ENCODE assay signal across 19 cellular contexts in genomic region chr17:61465550-61466237, GRCh38. TPM values are rescaled to one million over a fixed set of nuclear protein-coding genes. Genes with fewer than 3 reads are reported as not detected.
DNase-seq lines count a peak whose midpoint lies in the region; ATAC-seq, FAIRE-seq and TF ChIP-seq lines count a peak whose summit lies in the region.
"Had no signal": no experiment of that assay in that cellular context is flagged by ENCODE, and none has a peak within 500 bp of the region (broad histone marks: within the 10 kb centered on the region; RNA-seq: fewer than 3 reads in every experiment).

No MANE protein-coding gene starts in this region.

- H3K9me1 ChIP-seq in IMR-90 (ENCODE audit: insufficient read depth, low read length): peaks cover 15% of the 10 kb centered on the region; the same call in 1 of the 2 replicates

- 86% methylated on average over 7 of the region's 17 CpGs; no CpG with 5 or more reads in 1 of the 2 experiments for WGBS in IMR-90 (ENCODE audit: extremely low coverage in 2 of 2, insufficient read length in 1 of 2), 2 experiments
- WGBS in HepG2 (ENCODE audit: low lambda C conversion rate): 80% methylated on average over 17 of the region's 17 CpGs
- WGBS in spleen, 5 donors: 78 to 85% (median 84%) methylated on average over 15 to 17 of the region's 17 CpGs

- no TSS peak for BruUV-seq in IMR-90 (replicated peaks; lab: Mats Ljungman, UMichigan)
- no TSS peak for BruUV-seq in HepG2 (replicated peaks; lab: Mats Ljungman, UMichigan)

- CTCF ChIA-PET in IMR-90 (lab: Yijun Ruan, JAX): no interaction called here
- CTCF ChIA-PET in HepG2 (lab: Yijun Ruan, JAX; ENCODE audit: low intra/inter-chr PET ratio, low total read pairs): no interaction called here

- H2BK20ac ChIP-seq in IMR-90 (ENCODE audit: low read depth, low read length): no peak overlapping the region

- TF ChIP-seq CTCF in IMR-90 (conservative IDR thresholded peaks at IDR 0.05; ENCODE audit: low read depth, low read length) (no peak), Peyer's patch (IDR thresholded peaks at IDR 0.05) (no peak), HepG2 (CRISPR knock-in tag; IDR thresholded peaks at IDR 0.05) (no peak), spleen (IDR thresholded peaks at IDR 0.05 in 8 of 11, conservative IDR thresholded peaks at IDR 0.05 in 3 of 11) (no peak)

- no peak overlapping the region for H3K56ac ChIP-seq in IMR-90 (ENCODE audit: extremely low read depth, insufficient read depth, low read length)

- H3K18ac ChIP-seq in IMR-90 (ENCODE audit: low read depth, low read length): no peak overlapping the region

- H4K91ac ChIP-seq in IMR-90 (ENCODE audit: insufficient read depth, low read depth, low read length): no peak overlapping the region

- no peak overlapping the region for H2BK5ac ChIP-seq in IMR-90 (ENCODE audit: low read depth, low read length, poor library complexity, severe bottlenecking)

- no peak overlapping the region for H2AFZ ChIP-seq in IMR-90 (replicated peaks; ENCODE audit: low read length, poor library complexity)
- no peak overlapping the region for H2AFZ ChIP-seq in HepG2 (ENCODE audit: low read length)

- H3K36me3 ChIP-seq in IMR-90 (ENCODE audit: control insufficient read depth, insufficient read depth, low read length): no peaks in the 10 kb centered on the region
- no peaks in the 10 kb centered on the region for H3K36me3 ChIP-seq in Peyer's patch
- H3K36me3 ChIP-seq in HepG2 (replicated peaks in 1 of 2; ENCODE audit: control insufficient read depth in 1 of 2, insufficient read depth in 2 of 2, low read length in 2 of 2): no peaks in the 10 kb centered on the region
- H3K36me3 ChIP-seq in spleen: no peaks in the 10 kb centered on the region
- H3K36me3 ChIP-seq: MG63, SJSA1 had no signal

- H3K79me2 ChIP-seq in HepG2 (ENCODE audit: insufficient read depth, low read length): no peaks in the 10 kb centered on the region

- H3K79me1 ChIP-seq in IMR-90 (ENCODE audit: low read depth in 1 of 2, low read length in 2 of 2): no peaks in the 10 kb centered on the region

- H3K9me3 ChIP-seq in IMR-90 (ENCODE audit: control insufficient read depth, insufficient read depth, low read length) (0 out of 2 replicates have a peak, but pooled peaks cover 2% of the 10 kb centered on the region), Peyer's patch (no peaks in the 10 kb centered on the region), HepG2 (ENCODE audit: low read length) (no peaks in the 10 kb centered on the region), spleen (no peaks in the 10 kb centered on the region)
- H3K9me3 ChIP-seq: Caco-2, MG63, SJSA1 had no signal

- intact Hi-C loops in IMR-90 (cut with micrococcal nuclease): no loop called here
- intact Hi-C loops in HepG2 (cut with micrococcal nuclease; ENCODE audit: unreplicated experiment): no loop called here
- intact Hi-C loops in spleen (cut with DNase I; ENCODE audit: low total_unique reads): no loop called here

- ATAC-seq in IMR-90 (ENCODE audit: low read depth): no peak
- ATAC-seq in HepG2: no peak
- ATAC-seq in HG03442 (IDR thresholded peaks at IDR 0.05; ENCODE audit: unreplicated experiment): no peak

- dilution Hi-C loops in IMR-90 (cut with HindIII; ENCODE audit: low sequenced_read_pairs, unreplicated experiment): no loop called here

- no peak overlapping the region for H3K27ac ChIP-seq in IMR-90 (ENCODE audit: insufficient read depth, low read length)
- no peak overlapping the region for H3K27ac ChIP-seq in Peyer's patch
- H3K27ac ChIP-seq in HepG2 (ENCODE audit: extremely low read length, insufficient read depth, low read length): no peak overlapping the region
- no peak overlapping the region for H3K27ac ChIP-seq in spleen
- H3K27ac ChIP-seq: RWPE1, SJSA1 had no signal

- H2BK15ac ChIP-seq in IMR-90 (ENCODE audit: low read depth, low read length): no peak overlapping the region

- no peak overlapping the region for H2AK9ac ChIP-seq in IMR-90 (replicated peaks; ENCODE audit: low read depth, low read length, poor library complexity)

- FAIRE-seq in HepG2 (lab: Jason Lieb, UNC): no peak
- FAIRE-seq: GM12892 had no signal

- no peak overlapping the region for H3K4me2 ChIP-seq in IMR-90 (ENCODE audit: low read depth, low read length)
- H3K4me2 ChIP-seq in HepG2 (ENCODE audit: low read depth, low read length): no peak overlapping the region

- 0 out of 2 replicates have a peak overlapping the region, but pooled peaks have one; percentile 43 for H2AK5ac ChIP-seq in IMR-90 (ENCODE audit: low read depth, low read length)

- TF ChIP-seq POLR2A in IMR-90 (IDR thresholded peaks at IDR 0.05; ENCODE audit: low read depth, low read length) (no peak), Peyer's patch (IDR thresholded peaks at IDR 0.05) (no peak), HepG2 (IDR thresholded peaks at IDR 0.05; ENCODE audit: insufficient read depth in 1 of 2, low read depth in 2 of 2, low read length in 2 of 2) (no peak), spleen (IDR thresholded peaks at IDR 0.05) (no peak)

- peaks cover 34% of the 10 kb centered on the region for H3K27me3 ChIP-seq in IMR-90 (ENCODE audit: control insufficient read depth, insufficient read depth, low read length)
- peaks cover 0 to 16% of the 10 kb centered on the region in 2 donors for H3K27me3 ChIP-seq in Peyer's patch
- H3K27me3 ChIP-seq in HepG2 (ENCODE audit: control insufficient read depth in 1 of 2, insufficient read depth in 2 of 2, low read length in 2 of 2): no peaks in the 10 kb centered on the region
- H3K27me3 ChIP-seq in spleen (replicated peaks in 1 of 7): peaks cover 2 to 70% (median 27%) of the 10 kb centered on the region in 7 donors
- H3K27me3 ChIP-seq: MG63 had no signal

- H4K20me1 ChIP-seq in IMR-90 (ENCODE audit: insufficient read depth, low read length): no peaks in the 10 kb centered on the region
- H4K20me1 ChIP-seq in HepG2 (ENCODE audit: insufficient read depth, low read length): no peaks in the 10 kb centered on the region

- H3K4me1 ChIP-seq in IMR-90 (ENCODE audit: control insufficient read depth, insufficient read depth, low read length) (peaks cover 22% of the 10 kb centered on the region), Peyer's patch (peaks cover 0 to 17% (median 0%) of the 10 kb centered on the region in 4 donors), HepG2 (ENCODE audit: insufficient read depth, low read length) (peaks cover 60% of the 10 kb centered on the region), spleen (peaks cover 0 to 24% (median 7%) of the 10 kb centered on the region in 6 donors)

- no peak overlapping the region for H3K23ac ChIP-seq in IMR-90 (ENCODE audit: low read depth, low read length)

- no peak overlapping the region for H3K14ac ChIP-seq in IMR-90 (replicated peaks; ENCODE audit: low read depth, low read length)

- no peak for TF ChIP-seq RAD21 in IMR-90 (IDR thresholded peaks at IDR 0.05; ENCODE audit: low read length)
- TF ChIP-seq RAD21 in HepG2 (CRISPR knock-in tag; IDR thresholded peaks at IDR 0.05): no peak

- H3K9ac ChIP-seq in IMR-90 (ENCODE audit: low read depth, low read length) (no peak overlapping the region), HepG2 (ENCODE audit: insufficient read depth, low read depth, low read length) (no peak overlapping the region)

- TF ChIP-seq EP300 in HepG2 (IDR thresholded peaks at IDR 0.05; ENCODE audit: low read depth in 2 of 2, low read length in 2 of 2): no peak
- no peak for TF ChIP-seq EP300 in HepG2 (CRISPR knock-in tag; IDR thresholded peaks at IDR 0.05; ENCODE audit: borderline replicate concordance)

- in situ Hi-C loops in IMR-90 (cut with MboI; ENCODE audit: low sequenced_read_pairs) (no loop called here), HepG2 (cut with HindIII; ENCODE audit: extremely low pct_ligation_motif_present, low pct_unique_long_range_greater_than_20kb) (no loop called here)

- H3K4me3 ChIP-seq in IMR-90 (ENCODE audit: insufficient read depth, low read depth, low read length) (no peak overlapping the region), Peyer's patch (no peak overlapping the region), HepG2 (replicated peaks in 1 of 3; ENCODE audit: insufficient read depth in 1 of 3, low read depth in 2 of 3, low read length in 3 of 3) (no peak overlapping the region), spleen (no peak overlapping the region)
- H3K4me3 ChIP-seq: MG63, SJSA1 had no signal

- no peak overlapping the region for H4K5ac ChIP-seq in IMR-90 (ENCODE audit: low read depth, low read length)

- DNase-seq in IMR-90 (no peak), Peyer's patch (peak in 2 of 3 donors; percentile 26 to 35), HepG2 (ENCODE audit: low spot score) (no peak), spleen (peak; percentile 44), NCI-H187 treated with DMSO at 0.1 percent for 48 hours (lab: John Stamatoyannopoulos, UW) (no peak)
- no peak for DNase-seq in activated CD8-positive, alpha-beta memory T cell treated with anti-CD3 and anti-CD28 coated beads for 24 hours
- DNase-seq: DMS153; GOT3; HFFc6; MG63; NCI-H1105; NCI-H187; NCI-H69; NK-92 treated with Interleukin-12 subunit alpha and Interleukin-12 subunit beta, amount 100 ng/mL, for 24 hours had no signal

- no peak overlapping the region for H4K8ac ChIP-seq in IMR-90 (ENCODE audit: low read depth in 2 of 2, low read length in 2 of 2)

- POLR2A ChIA-PET in IMR-90 (lab: Charles Lee; ENCODE audit: unreplicated experiment): no interaction called here
- POLR2A ChIA-PET in HepG2 (lab: Yijun Ruan, JAX): no interaction called here

- H3K4ac ChIP-seq in IMR-90 (ENCODE audit: low read depth, low read length): no peak overlapping the region

- H2BK120ac ChIP-seq in IMR-90 (ENCODE audit: low read depth, low read length): no peak overlapping the region

RNA-seq across cellular contexts. Expression of gene TBX4, which starts 13.5 kb away (rescaled TPM):
- total RNA-seq in IMR-90 (2012; rRNA removed) (0.28 TPM in 1 of 2 replicates, not detected in the other), Peyer's patch (not detected), HepG2 (2016; rRNA removed; fragmentation: Illumina TruSeq; extraction: Trizol) (0.86 and 1.1 TPM in 2 replicates), spleen (not detected)
- polyA plus RNA-seq in IMR-90 (2012; rRNA removed) (0.05 TPM in 1 of 2 replicates, not detected in the other), HepG2 (2011; rRNA removed) (0.11 and 0.17 TPM in 2 replicates), spleen (not detected)
- 0.04 TPM in 1 of 2 replicates, not detected in the other for polyA plus RNA-seq in IMR-90 (2012; cell fraction: cytosol; rRNA removed)
- polyA plus RNA-seq in IMR-90 (2012; cell fraction: nucleus; rRNA removed; ENCODE audit: low replicate concordance): 0.12 and 0.23 TPM in 2 replicates
- 0.10 and 0.35 TPM in 2 replicates for total RNA-seq in HepG2 (2016; cell fraction: cytosol; rRNA removed; fragmentation: Illumina TruSeq; extraction: Trizol; ENCODE audit: low read depth)
- 0.92 and 1.3 TPM in 2 replicates for total RNA-seq in HepG2 (2016; cell fraction: insoluble cytoplasmic fraction; rRNA removed; fragmentation: Illumina TruSeq; extraction: Trizol)
- total RNA-seq in HepG2 (2016; cell fraction: membrane; rRNA removed; fragmentation: Illumina TruSeq; extraction: Trizol): 1.1 and 1.5 TPM in 2 replicates
- total RNA-seq in HepG2 (2016; cell fraction: nucleus; rRNA removed; fragmentation: Illumina TruSeq; extraction: Trizol): 1.1 and 1.3 TPM in 2 replicates
- 0.05 and 0.09 TPM in 2 replicates for polyA plus RNA-seq in HepG2 (2011; cell fraction: cytosol; rRNA removed)
- 0.29 and 0.48 TPM in 2 replicates for polyA plus RNA-seq in HepG2 (2011; cell fraction: nucleus; rRNA removed)
- 0.15 and 0.40 TPM in 2 replicates for polyA plus RNA-seq in HepG2 (2012)
- polyA plus RNA-seq in HepG2 (2016; cell fraction: cytosol; fragmentation: Illumina TruSeq; extraction: Trizol; ENCODE audit: low read depth): 0.14 and 0.16 TPM in 2 replicates
- polyA plus RNA-seq in HepG2 (2016; cell fraction: insoluble cytoplasmic fraction; fragmentation: Illumina TruSeq; extraction: Trizol; ENCODE audit: low read depth): 1.2 and 1.7 TPM in 2 replicates
- 0.49 and 0.62 TPM in 2 replicates for polyA plus RNA-seq in HepG2 (2016; cell fraction: membrane; fragmentation: Illumina TruSeq; extraction: Trizol; ENCODE audit: low read depth)
- polyA plus RNA-seq in HepG2 (2016; cell fraction: nucleus; fragmentation: Illumina TruSeq; extraction: Trizol; ENCODE audit: insufficient read depth, low read depth): 1.8 and 2.4 TPM in 2 replicates
- not detected in 2 replicates for polyA minus RNA-seq in HepG2 (2011; rRNA and poly(A)+ RNA removed; ENCODE audit: low replicate concordance)
- polyA minus RNA-seq in HepG2 (2011; cell fraction: cytosol; rRNA and poly(A)+ RNA removed): not detected in 2 replicates
- polyA minus RNA-seq in HepG2 (2011; cell fraction: nucleus; rRNA and poly(A)+ RNA removed): not detected in 2 replicates

Comparison
In these comparisons a context has a peak if more than half of its experiments do, and no peak if none do; other contexts are left out.
1. DNase-seq: peak in Peyer's patch (2 of 3) and spleen (single experiment); none in IMR-90 (single experiment), HepG2 (single experiment), activated CD8-positive, alpha-beta memory T cell treated with anti-CD3 and anti-CD28 coated beads for 24 hours (single experiment) and NCI-H187 treated with DMSO at 0.1 percent for 48 hours (single experiment).